In the genomic region with DNA sequence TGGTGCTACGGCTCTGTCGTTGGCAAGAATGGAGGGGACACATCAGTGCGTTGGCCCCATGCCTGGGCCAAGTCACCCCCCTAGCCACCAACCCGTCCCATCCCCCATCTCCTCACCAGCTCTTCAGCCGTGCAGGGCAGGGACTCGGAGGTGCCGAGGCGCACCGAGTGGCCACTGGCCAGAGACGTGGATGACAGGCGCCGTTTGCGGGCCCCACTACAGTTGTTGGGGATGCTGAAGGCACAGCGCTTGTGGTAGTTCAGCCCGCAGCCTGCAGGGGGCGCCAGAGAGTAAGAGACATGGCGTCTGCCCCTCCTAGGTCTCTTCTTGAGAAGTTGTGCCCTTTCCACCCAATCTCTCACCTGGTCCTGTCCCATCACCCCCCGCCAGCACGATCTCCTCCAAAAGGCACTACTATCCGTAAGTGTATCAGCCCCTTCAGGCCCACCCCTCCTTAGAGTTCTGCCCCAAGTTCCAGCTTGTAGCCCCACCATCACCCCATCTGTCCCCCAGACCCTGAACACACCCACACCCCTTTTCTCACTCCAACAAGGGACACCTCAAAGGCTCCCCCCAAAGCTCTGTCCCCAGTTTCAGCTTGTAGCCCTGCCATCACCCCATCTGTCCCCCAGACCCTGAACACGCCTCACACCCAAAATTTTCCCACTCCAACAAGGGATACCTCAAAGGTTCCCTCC, we compare ENCODE assay signal across 8 cellular contexts. TPM values are rescaled to one million over a fixed set of nuclear protein-coding genes. Genes with fewer than 3 reads are reported as not detected.
DNase-seq lines count a peak whose midpoint lies in the region; ATAC-seq, FAIRE-seq and TF ChIP-seq lines count a peak whose summit lies in the region.

No MANE protein-coding gene starts in this region.

- TF ChIP-seq CTCF in CD4-positive, alpha-beta T cell (IDR thresholded peaks at IDR 0.05), result peak; percentile 97
- TF ChIP-seq CTCF in ascending aorta (IDR thresholded peaks at IDR 0.05) (peak; percentile 84 to 98 (median 92)), keratinocyte (optimal IDR thresholded peaks at IDR 0.05 in 1 of 3, IDR thresholded peaks at IDR 0.05 in 1 of 3, conservative IDR thresholded peaks at IDR 0.05 in 1 of 3; ENCODE audit: extremely low read depth in 1 of 3, insufficient read depth in 2 of 3, low read length in 3 of 3) (peak; percentile 84 to 96 (median 94))

- peak; percentile 99 for ATAC-seq in CD4-positive, alpha-beta T cell (ENCODE audit: poor library complexity)
- ATAC-seq in GM21717 (IDR thresholded peaks at IDR 0.05; ENCODE audit: unreplicated experiment), result no peak

- no peak overlapping the region for H3K4me2 ChIP-seq in keratinocyte (ENCODE audit: control insufficient read depth, extremely low read depth, insufficient read depth, low read depth, low read length)

- no peak for FAIRE-seq in HTR-8/SVneo (lab: Jason Lieb, UNC)
- FAIRE-seq in keratinocyte (lab: Jason Lieb, UNC), result peak; percentile 52

- H3K4me1 ChIP-seq in ascending aorta, result no peaks in the 10 kb centered on the region
- H3K4me1 ChIP-seq in keratinocyte (ENCODE audit: control insufficient read depth, extremely low read depth, insufficient read depth, low read length), result no peaks in the 10 kb centered on the region

- H3K27me3 ChIP-seq in CD4-positive, alpha-beta T cell (ENCODE audit: control insufficient read depth, insufficient read depth, low read length), result no peaks in the 10 kb centered on the region
- H3K27me3 ChIP-seq in ascending aorta (no peaks in the 10 kb centered on the region), keratinocyte (ENCODE audit: control insufficient read depth, extremely low read depth, insufficient read depth, low read length) (no peaks in the 10 kb centered on the region)

- no peaks in the 10 kb centered on the region for H3K79me2 ChIP-seq in keratinocyte (ENCODE audit: control insufficient read depth, insufficient read depth, low read length)

- H3K9ac ChIP-seq in keratinocyte (ENCODE audit: control insufficient read depth, extremely low read depth, insufficient read depth, low read length), result no peak overlapping the region

- H3K4me3 Mint-ChIP-seq in CD4-positive, alpha-beta T cell, result no peak overlapping the region

- CTCF ChIA-PET in CD4-positive, alpha-beta T cell (lab: Charles Lee), result interaction anchor here (0.5 to 4.3 kb wide), 11 partner anchors 10 to 1066 kb away, joined by 3 to 45 read pairs (median 4); a partner anchor contains a TSS

- no peaks in the 10 kb centered on the region for H3K9me3 Mint-ChIP-seq in CD4-positive, alpha-beta T cell

- no peaks in the 10 kb centered on the region for H3K27me3 Mint-ChIP-seq in CD4-positive, alpha-beta T cell

- peaks cover 15% of the 10 kb centered on the region for H3K4me1 Mint-ChIP-seq in CD4-positive, alpha-beta T cell (ENCODE audit: low read depth)

- no peaks in the 10 kb centered on the region for H4K20me1 ChIP-seq in keratinocyte (ENCODE audit: control insufficient read depth, extremely low read depth, insufficient read depth, low read length)

- H3K27ac ChIP-seq in CD4-positive, alpha-beta T cell (ENCODE audit: low read depth, low read length), result no peak overlapping the region
- H3K27ac ChIP-seq in ascending aorta (no peak overlapping the region), keratinocyte (ENCODE audit: control insufficient read depth, insufficient read depth, low read length) (no peak overlapping the region)

- H3K27ac Mint-ChIP-seq in CD4-positive, alpha-beta T cell, result peak overlapping the region; percentile 61

- H3K36me3 Mint-ChIP-seq in CD4-positive, alpha-beta T cell (ENCODE audit: low read depth), result peaks cover 84% of the 10 kb centered on the region

- no peaks in the 10 kb centered on the region for H3K9me3 ChIP-seq in CD4-positive, alpha-beta T cell (ENCODE audit: control insufficient read depth, low read length)
- H3K9me3 ChIP-seq in ascending aorta (no peaks in the 10 kb centered on the region), keratinocyte (ENCODE audit: control insufficient read depth, low read depth, low read length) (no peaks in the 10 kb centered on the region)

- no peak overlapping the region for H2AFZ ChIP-seq in keratinocyte (ENCODE audit: control insufficient read depth, low read length)

- dilution Hi-C loops in keratinocyte (cut with MboI; ENCODE audit: extremely low pct_ligation_motif_present, low sequenced_read_pairs), result no loop called here

- DNase-seq in CD4-positive, alpha-beta T cell, result peak; percentile 72 to 95 (median 89)
- DNase-seq in HTR-8/SVneo (ENCODE audit: insufficient read length, low spot score) (peak; percentile 71), T1000 (lab: John Stamatoyannopoulos, UW) (peak; percentile 51), ascending aorta (ENCODE audit: low spot score in 2 of 2) (peak in 1 of 2 donors; percentile 82), keratinocyte (ENCODE audit: low read depth, low spot score) (no peak), NCI-H345 (lab: John Stamatoyannopoulos, UW) (no peak)
- DNase-seq in stimulated activated CD4-positive, alpha-beta T cell treated with anti-CD3 and anti-CD28 coated beads, Interleukin-2, amount 100 ng/mL, for 48 hours, result peak; percentile 95 to 96

- H3K9me1 ChIP-seq in keratinocyte (ENCODE audit: control insufficient read depth, extremely low read depth, insufficient read depth, low read length), result no peaks in the 10 kb centered on the region

- POLR2A ChIA-PET in CD4-positive, alpha-beta T cell (lab: Charles Lee), result interaction anchor here (0.6 to 2.9 kb wide), 6 partner anchors 10 to 136 kb away, joined by 3 to 21 read pairs (median 4); no protein-coding TSS in a partner anchor

- H3K4me3 ChIP-seq in ascending aorta (no peak overlapping the region), keratinocyte (ENCODE audit: control insufficient read depth in 2 of 3, extremely low read depth in 1 of 3, insufficient read depth in 2 of 3, low read depth in 1 of 3, low read length in 3 of 3) (no peak overlapping the region)

- H3K36me3 ChIP-seq in ascending aorta, result peaks cover 50 to 76% of the 10 kb centered on the region in 2 donors
- peaks cover 35 to 39% of the 10 kb centered on the region in 2 experiments for H3K36me3 ChIP-seq in keratinocyte (ENCODE audit: control insufficient read depth in 2 of 2, extremely low read depth in 1 of 2, insufficient read depth in 2 of 2, low read length in 2 of 2)

- intact Hi-C loops in CD4-positive, alpha-beta T cell (cut with DNase I, micrococcal nuclease), result loop anchor here (1.0 to 5.0 kb wide), 3 partner anchors 24 to 136 kb away; a partner anchor contains a TSS
- intact Hi-C loops in ascending aorta (cut with DNase I), result loop anchor here (1.0 kb wide), 1 partner anchor 24 kb away; no protein-coding TSS in a partner anchor

RNA-seq across cellular contexts. Expression of a gene that starts 12.4 kb away (rescaled TPM):
- 100 to 1,000 TPM; 105 to 113 TPM for total RNA-seq in CD4-positive, alpha-beta T cell
- total RNA-seq in ascending aorta, result 101 TPM
- polyA plus RNA-seq in keratinocyte, result 9.9 to 29.0 TPM (median 13.4 TPM) in 3 replicates
- polyA plus RNA-seq in keratinocyte (2011; ENCODE audit: low read depth), result 29.0 TPM
- polyA plus RNA-seq in keratinocyte (2011; cell fraction: cytosol; rRNA removed), result 14.5 and 18.8 TPM in 2 replicates
- polyA plus RNA-seq in keratinocyte (2011; cell fraction: nucleus; rRNA removed), result 35.6 and 42.7 TPM in 2 replicates
- 43.1 and 43.3 TPM in 2 replicates for polyA plus RNA-seq in keratinocyte (2012; ENCODE audit: low replicate concordance)
- polyA minus RNA-seq in keratinocyte, result 20.6 to 53.9 TPM (median 27.4 TPM) in 3 replicates
- 31.3 TPM for polyA minus RNA-seq in keratinocyte (2011; cell fraction: cytosol; rRNA and poly(A)+ RNA removed)
- 36.9 and 42.0 TPM in 2 replicates for polyA minus RNA-seq in keratinocyte (2011; cell fraction: nucleus; rRNA and poly(A)+ RNA removed)

RNA-seq across cellular contexts. Expression of a gene that starts 41.3 kb away (rescaled TPM):
- 10 to 100 TPM; 19.0 to 20.2 TPM for total RNA-seq in CD4-positive, alpha-beta T cell
- total RNA-seq in ascending aorta, result 11.8 TPM
- 6.1 to 12.6 TPM (median 6.1 TPM) in 3 replicates for polyA plus RNA-seq in keratinocyte
- 1.1 TPM for polyA plus RNA-seq in keratinocyte (2011; ENCODE audit: low read depth)
- polyA plus RNA-seq in keratinocyte (2011; cell fraction: cytosol; rRNA removed), result 4.2 TPM in 2 replicates
- 24.1 and 28.5 TPM in 2 replicates for polyA plus RNA-seq in keratinocyte (2011; cell fraction: nucleus; rRNA removed)
- polyA plus RNA-seq in keratinocyte (2012; ENCODE audit: low replicate concordance), result 7.8 and 13.2 TPM in 2 replicates
- polyA minus RNA-seq in keratinocyte, result 2.8 to 6.7 TPM (median 5.3 TPM) in 3 replicates
- 3.6 TPM for polyA minus RNA-seq in keratinocyte (2011; cell fraction: cytosol; rRNA and poly(A)+ RNA removed)
- 9.9 and 19.3 TPM in 2 replicates for polyA minus RNA-seq in keratinocyte (2011; cell fraction: nucleus; rRNA and poly(A)+ RNA removed)

RNA-seq across cellular contexts. Expression of a gene that starts 41.7 kb away (rescaled TPM):
- 10 to 100 TPM; 90.0 to 94.0 TPM for total RNA-seq in CD4-positive, alpha-beta T cell
- total RNA-seq in ascending aorta, result 151 TPM
- 37.3 to 57.0 TPM (median 45.8 TPM) in 3 replicates for polyA plus RNA-seq in keratinocyte
- polyA plus RNA-seq in keratinocyte (2011; ENCODE audit: low read depth), result 59.7 TPM
- 42.0 and 88.9 TPM in 2 replicates for polyA plus RNA-seq in keratinocyte (2011; cell fraction: cytosol; rRNA removed)
- polyA plus RNA-seq in keratinocyte (2011; cell fraction: nucleus; rRNA removed), result 69.4 and 94.0 TPM in 2 replicates
- 36.7 and 55.0 TPM in 2 replicates for polyA plus RNA-seq in keratinocyte (2012; ENCODE audit: low replicate concordance)
- polyA minus RNA-seq in keratinocyte, result 55.6 to 205 TPM (median 59.7 TPM) in 3 replicates
- 84.6 TPM for polyA minus RNA-seq in keratinocyte (2011; cell fraction: cytosol; rRNA and poly(A)+ RNA removed)
- 47.5 and 53.7 TPM in 2 replicates for polyA minus RNA-seq in keratinocyte (2011; cell fraction: nucleus; rRNA and poly(A)+ RNA removed)

RNA-seq across cellular contexts. Expression of a gene that starts 43.5 kb away (rescaled TPM):
- under 1 TPM; 0.11 TPM for total RNA-seq in CD4-positive, alpha-beta T cell
- 104 TPM for total RNA-seq in ascending aorta
- 0.03 to 0.14 TPM (median 0.04 TPM) in 3 replicates for polyA plus RNA-seq in keratinocyte
- not detected for polyA plus RNA-seq in keratinocyte (2011; ENCODE audit: low read depth)
- polyA plus RNA-seq in keratinocyte (2011; cell fraction: cytosol; rRNA removed), result 0.09 and 0.11 TPM in 2 replicates
- 0.11 and 0.28 TPM in 2 replicates for polyA plus RNA-seq in keratinocyte (2011; cell fraction: nucleus; rRNA removed)
- polyA plus RNA-seq in keratinocyte (2012; ENCODE audit: low replicate concordance), result 0.06 and 0.11 TPM in 2 replicates
- 0.06 TPM in 1 of 3 replicates, not detected in the others for polyA minus RNA-seq in keratinocyte
- not detected for polyA minus RNA-seq in keratinocyte (2011; cell fraction: cytosol; rRNA and poly(A)+ RNA removed)
- not detected in 2 replicates for polyA minus RNA-seq in keratinocyte (2011; cell fraction: nucleus; rRNA and poly(A)+ RNA removed)

Comparison
In these comparisons a context has a peak if more than half of its experiments do, and no peak if none do; other contexts are left out.
1. DNase-seq: peak in CD4-positive, alpha-beta T cell (10 of 10), HTR-8/SVneo (single experiment), T1000 (single experiment) and stimulated activated CD4-positive, alpha-beta T cell treated with anti-CD3 and anti-CD28 coated beads, Interleukin-2, amount 100 ng/mL, for 48 hours (2 of 2); none in keratinocyte (single experiment) and NCI-H345 (single experiment).
2. Peak in every context shown above with its lines, with median percentiles within 50 percentile points of each other: CTCF ChIP-seq.